22 cellular contexts compared by ENCODE assay signal in the genomic region with DNA sequence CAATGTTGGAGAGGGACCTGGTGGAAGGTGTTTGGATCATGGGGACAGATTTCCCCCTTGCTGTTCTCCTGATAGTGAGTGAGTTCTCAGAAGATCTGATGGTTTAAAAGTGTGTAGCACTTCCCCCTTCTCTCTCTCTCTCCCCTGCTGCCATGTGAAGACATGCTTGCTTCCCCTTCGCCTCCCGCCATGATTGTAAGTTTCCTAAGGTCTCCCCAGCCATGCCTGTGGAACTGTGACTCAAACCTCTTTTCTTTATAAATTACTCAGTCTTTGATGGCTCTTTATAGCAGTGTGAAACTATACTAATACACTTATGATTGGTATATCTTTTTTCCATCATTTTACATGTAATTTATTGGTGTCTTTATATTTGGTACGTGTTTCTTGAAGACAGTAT. TPM values are rescaled to one million over a fixed set of nuclear protein-coding genes. Genes with fewer than 3 reads are reported as not detected.
"Had no signal": no experiment of that assay in that cellular context is flagged by ENCODE, and none has a peak within 500 bp of the region (broad histone marks: within the 10 kb centered on the region; RNA-seq: fewer than 3 reads in every experiment).

No MANE protein-coding gene starts in this region.

- H3K4me3 Mint-ChIP-seq: activated CD4-positive, alpha-beta T cell treated with anti-CD3 and anti-CD28 coated beads, Interleukin-2, amount 10 ng/mL, durations not matched to agents 24 days and 14 days; activated naive CD8-positive, alpha-beta T cell treated with anti-CD3 and anti-CD28 coated beads, Interleukin-2, amount 10 ng/mL, durations not matched to agents 7 days and 5 days; stimulated activated naive CD8-positive, alpha-beta T cell treated with anti-CD3 and anti-CD28 coated beads, Interleukin-15, Interleukin-2, amounts not matched to agents 100 ng/mL and 50 ng/mL, for 24 hours had no signal

- H3K27ac ChIP-seq: breast epithelium, dorsolateral prefrontal cortex, esophagus muscularis mucosa, prostate gland, right lobe of liver, spleen, testis, WERI-Rb-1 had no signal

- H3K27me3 ChIP-seq: breast epithelium, dorsolateral prefrontal cortex, right lobe of liver, spleen, testis had no signal

- H3K36me3 ChIP-seq: breast epithelium, esophagus muscularis mucosa, prostate gland, right lobe of liver, WERI-Rb-1 had no signal

- ATAC-seq: naive thymus-derived CD8-positive, alpha-beta T cell; right lobe of liver had no signal

- H3K4me3 ChIP-seq: breast epithelium, dorsolateral prefrontal cortex, esophagus muscularis mucosa, lung, prostate gland, right lobe of liver, spleen, testis had no signal

- H3K27me3 Mint-ChIP-seq: activated CD4-positive, alpha-beta T cell treated with anti-CD3 and anti-CD28 coated beads, Interleukin-2, amount 10 ng/mL, durations not matched to agents 24 days and 14 days; activated naive CD8-positive, alpha-beta T cell treated with anti-CD3 and anti-CD28 coated beads, Interleukin-2, amount 10 ng/mL, durations not matched to agents 7 days and 5 days; naive thymus-derived CD8-positive, alpha-beta T cell; stimulated activated naive CD8-positive, alpha-beta T cell treated with anti-CD3 and anti-CD28 coated beads, Interleukin-15, Interleukin-2, amounts not matched to agents 100 ng/mL and 50 ng/mL, for 24 hours had no signal

- H3K27ac Mint-ChIP-seq: activated CD4-positive, alpha-beta T cell treated with anti-CD3 and anti-CD28 coated beads, Interleukin-2, amount 10 ng/mL, durations not matched to agents 24 days and 14 days; activated naive CD8-positive, alpha-beta T cell treated with anti-CD3 and anti-CD28 coated beads, Interleukin-2, amount 10 ng/mL, durations not matched to agents 7 days and 5 days; activated T-helper 2 cell treated with anti-CD3 and anti-CD28 coated beads, Interferon-gamma antibody, Interleukin-2, Interleukin-4, amounts not matched to agents 10 μg/mL and 5 μg/mL and 100 μg/mL, durations not matched to agents 14 hours and 24 hours and 36 hours; stimulated activated naive CD8-positive, alpha-beta T cell treated with anti-CD3 and anti-CD28 coated beads, Interleukin-15, Interleukin-2, amounts not matched to agents 100 ng/mL and 50 ng/mL, for 24 hours had no signal

- H3K9me3 ChIP-seq: prostate gland, right lobe of liver, testis had no signal

- H3K4me1 Mint-ChIP-seq: activated CD4-positive, alpha-beta T cell treated with anti-CD3 and anti-CD28 coated beads, Interleukin-2, amount 10 ng/mL, durations not matched to agents 24 days and 14 days had no signal

- DNase-seq: activated CD4-positive, alpha-beta T cell treated with anti-CD3 and anti-CD28 coated beads, Interleukin-2, amount 10 ng/mL, durations not matched to agents 24 days and 14 days; activated naive CD8-positive, alpha-beta T cell treated with anti-CD3 and anti-CD28 coated beads, Interleukin-2, amount 10 ng/mL, durations not matched to agents 7 days and 5 days; aorta; dorsolateral prefrontal cortex; glutamatergic neuron; naive thymus-derived CD8-positive, alpha-beta T cell; nucleus accumbens; SIG-M5; spleen; stimulated activated CD4-positive, alpha-beta T cell treated with anti-CD3 and anti-CD28 coated beads, Interleukin-2, amount 100 ng/mL, for 24 hours; SW 1271; testis; WERI-Rb-1 had no signal

- H3K4me1 ChIP-seq: breast epithelium, esophagus muscularis mucosa, prostate gland, right lobe of liver, testis had no signal

RNA-seq across cellular contexts. Expression of a gene that starts 13.4 kb away (rescaled TPM):
- total RNA-seq: chondrocyte, fibroblast of villous mesenchyme had no signal
